ENCODE assay signal across 25 cellular contexts in the genomic region with DNA sequence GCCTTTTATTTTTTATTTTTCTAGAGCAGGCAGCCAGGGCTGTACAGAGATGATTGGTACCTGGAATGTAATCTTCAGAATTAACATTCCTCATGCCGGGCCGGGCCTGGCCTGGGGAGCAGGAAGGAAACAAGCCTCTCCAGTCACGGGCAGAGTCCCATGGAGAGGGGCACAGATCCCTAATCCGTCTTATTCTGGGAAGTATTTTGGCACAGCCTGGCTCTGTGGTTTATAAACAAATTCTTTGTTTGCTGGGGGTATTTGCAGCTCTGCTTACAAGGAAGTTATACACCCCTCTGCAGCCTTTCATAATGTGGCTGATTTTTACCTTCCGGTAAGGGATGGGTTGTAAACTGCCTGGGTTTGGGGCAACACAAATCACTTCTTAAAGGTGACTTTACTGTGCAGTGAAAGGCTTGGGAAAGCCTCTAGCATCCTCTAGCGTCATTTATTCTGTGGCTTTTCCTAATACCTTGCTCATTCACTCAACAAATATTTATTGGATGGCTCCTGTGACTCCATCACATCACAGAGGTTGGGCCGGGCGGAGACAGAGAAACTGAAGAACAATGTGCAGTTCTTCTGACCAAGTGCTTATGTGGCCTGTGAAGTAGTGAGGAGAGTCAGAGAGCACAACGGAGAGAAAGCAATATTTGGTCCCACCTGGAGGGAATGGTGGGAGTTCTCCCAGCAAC. TPM values are rescaled to one million over a fixed set of nuclear protein-coding genes. Genes with fewer than 3 reads are reported as not detected.
DNase-seq lines count a peak whose midpoint lies in the region; ATAC-seq and TF ChIP-seq lines count a peak whose summit lies in the region.
"Had no signal": no experiment of that assay in that cellular context is flagged by ENCODE, and none has a peak within 500 bp of the region (broad histone marks: within the 10 kb centered on the region; RNA-seq: fewer than 3 reads in every experiment).

No MANE protein-coding gene starts in this region.

- intact Hi-C loops in PC-3 (cut with micrococcal nuclease), result loop anchor here (2.0 kb wide), 1 partner anchor 23 kb away; no protein-coding TSS in a partner anchor

- H3K9me2 ChIP-seq in PC-3 (replicated peaks; ENCODE audit: low read length), result no peaks in the 10 kb centered on the region

- BruUV-seq in PC-3 (replicated peaks; lab: Mats Ljungman, UMichigan), result no TSS peak

- ATAC-seq in PC-3 (peak; percentile 95), HG02884 (IDR thresholded peaks at IDR 0.05; ENCODE audit: unreplicated experiment) (no peak), HG02610 (IDR thresholded peaks at IDR 0.05; ENCODE audit: unreplicated experiment) (no peak)
- ATAC-seq: activated CD4-positive, CD25-positive, alpha-beta regulatory T cell treated with anti-CD3 and anti-CD28 coated beads, Interleukin-2, amount 50 U/mL, for 24 hours; activated CD8-positive, alpha-beta T cell treated with anti-CD3 and anti-CD28 coated beads, Interleukin-2, amount 10 ng/mL, durations not matched to agents 7 days and 5 days; Right ventricle myocardium inferior had no signal

- H3K36me3 ChIP-seq in PC-3 (ENCODE audit: low read depth, low read length), result no peaks in the 10 kb centered on the region
- H3K36me3 ChIP-seq: uterus had no signal

- H3K4me2 ChIP-seq in PC-3 (ENCODE audit: low read length), result peak overlapping the region; percentile 11

- H3K27me3 Mint-ChIP-seq in osteocyte (ENCODE audit: unreplicated experiment), result peaks cover 88% of the 10 kb centered on the region

- H3K27ac Mint-ChIP-seq in osteocyte (ENCODE audit: unreplicated experiment), result no peak overlapping the region
- H3K27ac Mint-ChIP-seq: activated CD8-positive, alpha-beta T cell treated with anti-CD3 and anti-CD28 coated beads, Interleukin-2, amount 10 ng/mL, durations not matched to agents 7 days and 5 days; activated naive CD4-positive, alpha-beta T cell treated with anti-CD3 and anti-CD28 coated beads for 36 hours; activated T-cell treated with anti-CD3 and anti-CD28 coated beads, Interleukin-2, amount 50 U/mL, for 24 hours had no signal

- no peaks in the 10 kb centered on the region for H3F3A ChIP-seq in PC-3 (ENCODE audit: low read length, unreplicated experiment)

- H3K4me3 Mint-ChIP-seq in osteocyte (ENCODE audit: unreplicated experiment), result no peak overlapping the region
- H3K4me3 Mint-ChIP-seq: activated CD8-positive, alpha-beta T cell treated with anti-CD3 and anti-CD28 coated beads, Interleukin-2, amount 10 ng/mL, durations not matched to agents 7 days and 5 days; activated naive CD4-positive, alpha-beta T cell treated with anti-CD3 and anti-CD28 coated beads for 36 hours; activated T-cell treated with anti-CD3 and anti-CD28 coated beads, Interleukin-2, amount 50 U/mL, for 24 hours had no signal

- peaks cover 13% of the 10 kb centered on the region; the same call in 1 of the 2 replicates for H3K4me1 ChIP-seq in PC-3 (ENCODE audit: insufficient read depth, low read length)

- peak; percentile 51 for TF ChIP-seq CTCF in PC-3 (conservative IDR thresholded peaks at IDR 0.05; ENCODE audit: low read depth, low read length)
- TF ChIP-seq CTCF in epithelial cell of esophagus (IDR thresholded peaks at IDR 0.05; ENCODE audit: insufficient read depth, low read depth, low read length, missing control alignments), result no peak
- TF ChIP-seq CTCF in osteocyte (IDR thresholded peaks at IDR 0.05), result no peak

- H3K4me3 ChIP-seq in PC-3 (ENCODE audit: low read length), result no peak overlapping the region
- H3K4me3 ChIP-seq in epithelial cell of esophagus (ENCODE audit: low read length), result no peak overlapping the region
- H3K4me3 ChIP-seq: uterus had no signal

- peak overlapping the region; percentile 51 for H3K27ac ChIP-seq in PC-3 (ENCODE audit: low read length)
- H3K27ac ChIP-seq: HL-60, uterus had no signal

- POLR2A ChIA-PET in PC-3 (lab: Charles Lee; ENCODE audit: unreplicated experiment), result no interaction called here

- CTCF ChIA-PET in PC-3 (lab: Charles Lee), result interaction anchor here (0.6 kb wide), 2 partner anchors 26 to 33 kb away, joined by 4 to 6 read pairs; no protein-coding TSS in a partner anchor

- peaks cover 2% of the 10 kb centered on the region for H3K36me3 Mint-ChIP-seq in osteocyte (ENCODE audit: unreplicated experiment)

- no peaks in the 10 kb centered on the region for H3K79me2 ChIP-seq in PC-3 (ENCODE audit: low read length)

- DNase-seq in H4 (ENCODE audit: low spot score) (peak; percentile 6), PC-3 (peak; percentile 72), epithelial cell of esophagus (ENCODE audit: low read depth) (peak; percentile 18), osteocyte (ENCODE audit: extremely low spot score, unreplicated experiment) (peak; percentile 38), HuH-7.5 (ENCODE audit: low spot score) (no peak), NCI-H1417 treated with DMSO at 0.1 percent for 48 hours (lab: John Stamatoyannopoulos, UW) (no peak)
- DNase-seq: activated CD8-positive, alpha-beta T cell treated with anti-CD3 and anti-CD28 coated beads, Interleukin-2, amount 10 ng/mL, durations not matched to agents 7 days and 5 days; activated naive CD4-positive, alpha-beta T cell treated with anti-CD3 and anti-CD28 coated beads for 36 hours; activated T-cell treated with anti-CD3 and anti-CD28 coated beads, Interleukin-2, amount 50 U/mL, for 24 hours; amniotic stem cell; C1 segment of cervical spinal cord; foreskin fibroblast; NCI-H1694; NCI-H69; nucleus accumbens; retina; uterus had no signal

- H4K20me1 ChIP-seq in PC-3 (ENCODE audit: low read length), result no peaks in the 10 kb centered on the region

- peaks cover 12% of the 10 kb centered on the region for H3K9me3 Mint-ChIP-seq in osteocyte (ENCODE audit: unreplicated experiment)

- H3K4me1 Mint-ChIP-seq in osteocyte (ENCODE audit: unreplicated experiment), result peaks cover 9% of the 10 kb centered on the region

- peak overlapping the region; percentile 1 for H2AFZ ChIP-seq in PC-3 (ENCODE audit: low read length)

- H3K27me3 ChIP-seq in PC-3 (ENCODE audit: low read length), result no peaks in the 10 kb centered on the region

- H3K9me3 ChIP-seq in PC-3 (ENCODE audit: low read length), result peaks cover 6% of the 10 kb centered on the region; the same call in 1 of the 2 replicates
- H3K9me3 ChIP-seq: uterus had no signal

- no peak overlapping the region for H3K9ac ChIP-seq in PC-3 (ENCODE audit: low read length)

RNA-seq across cellular contexts. Expression of gene SLC6A20, which starts 2.7 kb away (rescaled TPM):
- total RNA-seq in H4 (2014; rRNA removed; shearing (Covaris generic)), result not detected in 2 replicates
- not detected in 2 replicates for total RNA-seq in PC-3 (2014; rRNA removed)
- not detected in 2 replicates for total RNA-seq in osteocyte
- total RNA-seq: activated CD8-positive, alpha-beta T cell treated with anti-CD3 and anti-CD28 coated beads, Interleukin-2, amount 10 ng/mL, durations not matched to agents 7 days and 5 days; activated naive CD4-positive, alpha-beta T cell treated with anti-CD3 and anti-CD28 coated beads for 36 hours; cardiac septum; dermis microvascular lymphatic vessel endothelial cell; myocyte; Right ventricle myocardium inferior had no signal

RNA-seq across cellular contexts. Expression of gene LZTFL1, which starts 48.3 kb away (rescaled TPM):
- 8.3 and 10.1 TPM in 2 replicates for total RNA-seq in H4 (2014; rRNA removed; shearing (Covaris generic))
- total RNA-seq in PC-3 (2014; rRNA removed) (8.3 and 14.2 TPM in 2 replicates), osteocyte (20.2 and 23.0 TPM in 2 replicates)

Comparison
In these comparisons a context has a peak if more than half of its experiments do, and no peak if none do; other contexts are left out.
1. DNase-seq: peak in H4 (single experiment), PC-3 (single experiment), epithelial cell of esophagus (single experiment) and osteocyte (single experiment); none in HuH-7.5 (single experiment) and NCI-H1417 treated with DMSO at 0.1 percent for 48 hours (single experiment).